Comparison of ENCODE assay signal across 8 cellular contexts in the genomic region with DNA sequence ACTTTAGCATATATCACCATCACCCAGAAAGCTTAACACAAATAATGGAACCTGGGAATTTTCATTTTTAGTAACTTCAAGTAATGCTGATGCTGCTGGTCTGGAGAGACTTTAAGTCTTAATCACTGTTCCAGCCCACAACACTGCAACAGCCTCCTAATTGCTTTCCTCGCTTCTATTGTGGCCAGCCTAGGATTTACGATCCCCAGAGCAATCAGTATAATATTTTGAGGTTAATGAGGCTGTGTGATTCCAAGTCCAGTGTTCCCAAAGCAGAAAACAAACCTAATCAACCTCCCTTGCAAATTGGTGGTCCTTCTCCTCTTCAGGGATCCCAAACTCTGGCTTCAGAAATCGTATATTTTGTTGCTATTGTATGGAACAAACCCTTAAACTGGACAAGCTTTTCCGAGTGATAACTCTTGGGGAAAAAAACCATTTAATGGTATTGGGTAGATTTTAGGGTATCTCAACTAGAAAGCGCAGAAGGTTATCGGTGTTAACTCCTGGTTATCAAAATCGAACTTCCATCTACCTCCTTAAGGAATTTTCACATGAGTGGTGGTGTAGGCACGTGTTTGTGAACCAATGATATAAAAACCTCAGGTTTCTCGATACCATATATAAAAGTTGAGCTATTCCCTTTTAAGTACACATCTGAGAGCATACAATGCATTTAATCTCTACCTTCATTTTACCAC. TPM values are rescaled to one million over a fixed set of nuclear protein-coding genes. Genes with fewer than 3 reads are reported as not detected.
A peak's percentile ranks its signal among the peaks of the same experiment; 100 is the strongest.
DNase-seq lines count a peak whose midpoint lies in the region; ATAC-seq, FAIRE-seq and TF ChIP-seq lines count a peak whose summit lies in the region.

No MANE protein-coding gene starts in this region.

- H3K36me3 ChIP-seq in HAP-1 (replicated peaks) (no peaks in the 10 kb centered on the region), gastroesophageal sphincter (no peaks in the 10 kb centered on the region)

- no peak for FAIRE-seq in H54 (lab: Jason Lieb, UNC)

- H3K4me3 ChIP-seq in HAP-1 (peak overlapping the region; percentile 46), gastroesophageal sphincter (peak overlapping the region; percentile 50 to 59), skin epidermis (peak overlapping the region; percentile 35 to 54 (median 46))

- peak overlapping the region; percentile 78 to 84 (median 82) for H3K27ac ChIP-seq in gastroesophageal sphincter
- peak overlapping the region in 15 of 21 experiments; percentile 66 to 88 (median 75) for H3K27ac ChIP-seq in skin epidermis

- TF ChIP-seq EP300 in gastroesophageal sphincter (IDR thresholded peaks at IDR 0.05): no peak

- TF ChIP-seq POLR2A in gastroesophageal sphincter (IDR thresholded peaks at IDR 0.05): no peak
- no peak for TF ChIP-seq POLR2A in H54 (IDR thresholded peaks at IDR 0.05; ENCODE audit: low read depth, low read length)

- peak; percentile 20 to 51 for DNase-seq in HAP-1 (ENCODE audit: low spot score in 2 of 2)
- peak; percentile 24 for DNase-seq in SW480 (ENCODE audit: low spot score)
- DNase-seq in NCI-H446 (lab: John Stamatoyannopoulos, UW): no peak
- DNase-seq in NCI-H82 treated with DMSO at 0.1 percent for 48 hours (lab: John Stamatoyannopoulos, UW; ENCODE audit: unreplicated experiment): no peak
- DNase-seq in H54 (ENCODE audit: insufficient read length, low spot score): no peak

- 25 to 44% methylated on average over 7 to 9 of the region's 9 CpGs for WGBS in gastroesophageal sphincter (ENCODE audit: low coverage in 1 of 2), 2 donors

- no peak for ATAC-seq in gastroesophageal sphincter
- no peak for ATAC-seq in GM21390 (IDR thresholded peaks at IDR 0.05; ENCODE audit: unreplicated experiment)

- no peak for TF ChIP-seq CTCF in gastroesophageal sphincter (IDR thresholded peaks at IDR 0.05)

- in situ Hi-C loops in HAP-1 (cut with MboI; ENCODE audit: low sequenced_read_pairs): no loop called here

- H3K9me3 ChIP-seq in HAP-1 (no peaks in the 10 kb centered on the region), gastroesophageal sphincter (no peaks in the 10 kb centered on the region)

- peaks cover 44% of the 10 kb centered on the region for H3K4me1 ChIP-seq in HAP-1
- peaks cover 4 to 50% (median 16%) of the 10 kb centered on the region in 3 donors for H3K4me1 ChIP-seq in gastroesophageal sphincter

- H3K27me3 ChIP-seq in HAP-1 (ENCODE audit: low read depth) (no peaks in the 10 kb centered on the region), gastroesophageal sphincter (no peaks in the 10 kb centered on the region)

RNA-seq across cellular contexts. Expression of a gene that starts 50.0 kb away (rescaled TPM):
- 10 to 100 TPM; 23.9 to 46.2 (median 30.5) TPM for total RNA-seq in gastroesophageal sphincter

Comparison
In these comparisons a context has a peak if more than half of its experiments do, and no peak if none do; other contexts are left out.
1. DNase-seq: peak in HAP-1 (2 of 2) and SW480 (single experiment); none in NCI-H446 (0 of 2), NCI-H82 treated with DMSO at 0.1 percent for 48 hours (single experiment) and H54 (single experiment).
2. Peak in every context shown above with its lines, with median percentiles within 50 percentile points of each other: H3K4me3 ChIP-seq.